Comparison of ENCODE assay signal across 1 cellular context in genomic region chr5:53422539-53422938, GRCh38.
TF ChIP-seq lines count a peak whose summit lies in the region.

No MANE protein-coding gene starts in this region.

TF ChIP-seq in SK-N-SH, 30 proteins besides CTCF, POLR2A, EP300 and RAD21 (continued from another document):
- TF ChIP-seq TAF1 (IDR thresholded peaks at IDR 0.05; ENCODE audit: borderline replicate concordance, low read depth, low read length): no peak
- no peak for TF ChIP-seq RXRA (IDR thresholded peaks at IDR 0.05; ENCODE audit: borderline replicate concordance, low read depth)
- TF ChIP-seq FOXJ3 (CRISPR knock-in tag; IDR thresholded peaks at IDR 0.05): no peak
- TF ChIP-seq RCOR1 (IDR thresholded peaks at IDR 0.05; ENCODE audit: low read length): no peak
- TF ChIP-seq NRF1 (IDR thresholded peaks at IDR 0.05; ENCODE audit: low read depth, low read length): no peak
- no peak for TF ChIP-seq GABPA (IDR thresholded peaks at IDR 0.05; ENCODE audit: low read depth)
TF ChIP-seq in SK-N-SH: peak in this region for 0.
